ENCODE assay signal across 8 cellular contexts in the genomic region with DNA sequence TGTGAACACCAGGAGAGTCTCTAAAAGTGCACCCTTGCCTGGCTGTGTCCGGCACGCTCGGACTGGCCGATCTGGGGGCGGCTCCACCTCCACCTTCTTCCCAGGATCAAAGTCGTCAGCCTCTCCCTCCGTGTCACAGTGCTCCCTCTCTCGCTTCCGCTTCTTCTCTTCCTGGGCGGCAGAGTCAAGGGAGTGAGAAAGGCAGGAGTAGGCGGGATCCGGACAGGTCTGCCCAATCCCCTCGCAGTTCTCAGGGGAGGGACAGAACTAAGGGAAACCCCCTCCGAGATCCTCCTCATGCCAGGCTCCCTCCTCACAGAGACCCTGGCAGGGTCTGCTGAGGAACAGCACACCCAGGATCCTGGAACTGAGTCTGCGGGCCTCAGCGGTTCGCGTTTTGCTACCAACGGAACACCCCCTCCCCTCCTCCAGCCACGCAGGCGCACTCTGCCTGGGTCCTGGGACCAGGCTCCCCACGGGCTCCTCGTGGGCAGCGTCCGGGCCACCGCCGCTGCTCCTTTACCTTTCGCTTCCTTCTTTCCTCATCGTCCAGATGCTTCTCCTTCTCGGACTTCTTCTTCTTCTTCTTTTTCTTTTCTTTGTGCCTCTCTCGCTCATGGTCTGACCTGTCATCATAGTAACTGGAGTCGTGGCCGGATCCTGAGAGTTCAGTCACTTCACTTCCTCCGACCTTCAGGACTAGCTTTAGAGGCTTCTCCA. TPM values are rescaled to one million over a fixed set of nuclear protein-coding genes. Genes with fewer than 3 reads are reported as not detected.
A peak's percentile ranks its signal among the peaks of the same experiment; 100 is the strongest.
DNase-seq lines count a peak whose midpoint lies in the region; ATAC-seq and TF ChIP-seq lines count a peak whose summit lies in the region.

No MANE protein-coding gene starts in this region.

- peak; percentile 91 for DNase-seq in RWPE1 (ENCODE audit: low spot score)
- no peak for DNase-seq in prostate gland (ENCODE audit: low spot score)
- no peak for DNase-seq in body of pancreas
- no peak for DNase-seq in NCI-H2171 (lab: John Stamatoyannopoulos, UW)
- DNase-seq in AG08395 (ENCODE audit: low spot score) = no peak

- ATAC-seq in body of pancreas = no peak
- no peak for ATAC-seq in HG02885 (IDR thresholded peaks at IDR 0.05; ENCODE audit: poor library complexity, unreplicated experiment)

- intact Hi-C loops in prostate gland (cut with DNase I) = loop anchor here (10.0 kb wide), 2 partner anchors 116 to 416 kb away; no protein-coding TSS in a partner anchor
- intact Hi-C loops in body of pancreas (cut with DNase I) = no loop called here

- POLR2A ChIA-PET in HEK293 (lab: Yijun Ruan, JAX) (interaction anchor here (1.6 kb wide), 1 partner anchor 219 kb away, joined by 5 read pairs; no protein-coding TSS in a partner anchor), RWPE1 (lab: Yijun Ruan, JAX; ENCODE audit: low non-redundant PET) (no interaction called here)

- H3K4me1 ChIP-seq in HEK293 (ENCODE audit: control insufficient read depth, insufficient read depth, low read length) (peaks cover 7% of the 10 kb centered on the region; the same call in 1 of the 2 replicates), esophagus (ENCODE audit: control insufficient read depth in 2 of 2, insufficient read depth in 2 of 2, low read length in 1 of 2) (peaks cover 3 to 13% of the 10 kb centered on the region in 2 donors), prostate gland (replicated peaks) (peaks cover 7% of the 10 kb centered on the region), body of pancreas (peaks cover 17% of the 10 kb centered on the region)

- 76 to 83% methylated on average over 32 to 34 of the region's 34 CpGs for WGBS in esophagus, 2 donors
- 74% methylated on average over 34 of the region's 34 CpGs for WGBS in prostate gland
- WGBS in body of pancreas, 2 donors = 77 to 89% methylated on average over 32 to 34 of the region's 34 CpGs

- TF ChIP-seq CTCF in HEK293 (tag by site-specific recombination; IDR thresholded peaks at IDR 0.05) (no peak), RWPE1 (conservative IDR thresholded peaks at IDR 0.05; ENCODE audit: low read depth) (no peak), prostate gland (IDR thresholded peaks at IDR 0.05) (no peak), body of pancreas (IDR thresholded peaks at IDR 0.05) (no peak)

- H3K36me3 ChIP-seq in HEK293 (ENCODE audit: control insufficient read depth in 2 of 2, insufficient read depth in 1 of 2, low read length in 2 of 2) = peaks cover 51 to 81% of the 10 kb centered on the region in 2 experiments
- peaks cover 12 to 32% of the 10 kb centered on the region in 2 donors for H3K36me3 ChIP-seq in esophagus (ENCODE audit: control insufficient read depth in 2 of 2, insufficient read depth in 2 of 2, low read length in 1 of 2)
- peaks cover 11 to 12% of the 10 kb centered on the region in 2 donors for H3K36me3 ChIP-seq in prostate gland
- H3K36me3 ChIP-seq in body of pancreas (replicated peaks in 1 of 2; ENCODE audit: insufficient read depth in 1 of 2, low read depth in 2 of 2) = peaks cover 9 to 27% of the 10 kb centered on the region in 2 donors

- H3K27me3 ChIP-seq in esophagus (ENCODE audit: control insufficient read depth in 1 of 2, insufficient read depth in 2 of 2, low read length in 2 of 2) = no peaks in the 10 kb centered on the region
- H3K27me3 ChIP-seq in prostate gland (replicated peaks; ENCODE audit: insufficient read depth) = no peaks in the 10 kb centered on the region
- H3K27me3 ChIP-seq in body of pancreas = no peaks in the 10 kb centered on the region

- CTCF ChIA-PET in HEK293 (lab: Yijun Ruan, JAX) (interaction anchor here (1.0 to 3.5 kb wide), 2 partner anchors 11 to 21 kb away, joined by 3 to 18 read pairs; no protein-coding TSS in a partner anchor), RWPE1 (lab: Yijun Ruan, JAX) (interaction anchor here (0.7 to 1.3 kb wide), 2 partner anchors 22 to 219 kb away, joined by 3 read pairs; no protein-coding TSS in a partner anchor)

- peak overlapping the region; percentile 90 for H3K4me3 ChIP-seq in HEK293 (ENCODE audit: low read depth, low read length)
- H3K4me3 ChIP-seq in esophagus (ENCODE audit: low read depth in 1 of 2, low read length in 2 of 2) = peak overlapping the region; percentile 71 to 89
- H3K4me3 ChIP-seq in prostate gland = peak overlapping the region; percentile 78 to 95
- no peak overlapping the region for H3K4me3 ChIP-seq in body of pancreas

- H3K27ac ChIP-seq in HEK293 (ENCODE audit: extremely low read depth, low read depth, low read length) = peak overlapping the region; percentile 86; the same call in 1 of the 2 replicates
- peak overlapping the region; percentile 82 for H3K27ac ChIP-seq in RWPE1
- H3K27ac ChIP-seq in esophagus (ENCODE audit: low read depth in 2 of 2, low read length in 1 of 2) = peak overlapping the region in 1 of 2 donors; percentile 90
- no peak overlapping the region for H3K27ac ChIP-seq in prostate gland
- peak overlapping the region in 2 of 4 donors; percentile 84 to 90 for H3K27ac ChIP-seq in body of pancreas

- no peaks in the 10 kb centered on the region for H3K9me3 ChIP-seq in HEK293 (ENCODE audit: control insufficient read depth, insufficient read depth, low read depth, low read length)
- H3K9me3 ChIP-seq in esophagus (ENCODE audit: control insufficient read depth in 2 of 2, insufficient read depth in 1 of 2, low read depth in 1 of 2, low read length in 1 of 2) = no peaks in the 10 kb centered on the region
- no peaks in the 10 kb centered on the region for H3K9me3 ChIP-seq in prostate gland
- H3K9me3 ChIP-seq in body of pancreas = no peaks in the 10 kb centered on the region

- TF ChIP-seq POLR2A in prostate gland (IDR thresholded peaks at IDR 0.05) (no peak), body of pancreas (IDR thresholded peaks at IDR 0.05) (no peak)

TF ChIP-seq in HEK293, 187 proteins besides CTCF, POLR2A, EP300 and RAD21:
- TF ChIP-seq SP2 (tag by site-specific recombination; IDR thresholded peaks at IDR 0.05) (peak; percentile 66), ZNF184 (tag by site-specific recombination; IDR thresholded peaks at IDR 0.05) (no peak), ZNF132 (tag by site-specific recombination; IDR thresholded peaks at IDR 0.05; ENCODE audit: borderline replicate concordance) (no peak)

RNA-seq across cellular contexts. Expression of a gene that starts 1.3 kb away (rescaled TPM):
- polyA plus RNA-seq in esophagus = 10 to 100 TPM; 18.4 to 20.6 TPM
- total RNA-seq in prostate gland = 10 to 100 TPM; 17.9 to 46.2 TPM
- 10 to 100 TPM; 18.9 to 47.1 TPM for total RNA-seq in body of pancreas

RNA-seq across cellular contexts. Expression of a gene that starts 1.4 kb away (rescaled TPM):
- polyA plus RNA-seq in esophagus = 1 to 10 TPM; 4.3 to 6.6 TPM
- total RNA-seq in prostate gland (10 to 100 TPM in 1 of 2 donors, 1 to 10 TPM in 1; 1.8 to 11.9 TPM), body of pancreas (1 to 10 TPM; 1.3 TPM)

RNA-seq across cellular contexts. Expression of a gene that starts 40.5 kb away (rescaled TPM):
- polyA plus RNA-seq in esophagus = 1 to 10 TPM; 2.4 to 4.0 TPM
- total RNA-seq in prostate gland = 1 to 10 TPM; 1.2 to 9.8 TPM
- total RNA-seq in body of pancreas = 10 to 100 TPM in 1 of 2 donors, 1 to 10 TPM in 1; 4.7 to 10.9 TPM

Comparison
In these comparisons a context has a peak if more than half of its experiments do, and no peak if none do; other contexts are left out.
1. H3K27ac ChIP-seq: peak in HEK293 (single experiment) and RWPE1 (single experiment); none in prostate gland (0 of 2).
2. H3K4me3 ChIP-seq: peak in HEK293 (single experiment), esophagus (2 of 2) and prostate gland (2 of 2); none in body of pancreas (0 of 2).